ENCODE assay signal across 30 cellular contexts in the genomic region with DNA sequence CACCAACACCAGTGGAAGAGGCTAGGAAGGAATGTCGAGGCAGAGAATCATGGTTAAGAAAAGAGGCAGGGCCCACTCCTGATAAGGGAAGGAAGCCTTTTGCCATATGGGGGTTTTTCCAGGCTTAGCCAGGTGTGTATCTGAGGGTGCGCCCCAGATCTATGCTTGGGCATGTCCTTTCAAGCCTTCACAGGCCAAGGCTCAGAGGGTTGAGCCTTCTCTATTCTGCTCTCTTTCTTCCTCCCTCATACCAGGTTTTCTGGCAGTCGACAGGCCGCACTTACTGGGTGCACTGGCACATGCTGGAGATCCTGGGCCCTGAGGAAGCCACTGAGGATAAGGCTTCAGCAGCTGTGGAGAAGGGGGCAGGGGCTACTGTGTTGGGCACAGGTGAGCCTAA. TPM values are rescaled to one million over a fixed set of nuclear protein-coding genes. Genes with fewer than 3 reads are reported as not detected.
DNase-seq lines count a peak whose midpoint lies in the region; ATAC-seq and TF ChIP-seq lines count a peak whose summit lies in the region.
"Had no signal": no experiment of that assay in that cellular context is flagged by ENCODE, and none has a peak within 500 bp of the region (broad histone marks: within the 10 kb centered on the region; RNA-seq: fewer than 3 reads in every experiment).

No MANE protein-coding gene starts in this region.

- H3K14ac ChIP-seq in H9 (ENCODE audit: insufficient read depth, low read length): no peak overlapping the region

- POLR2A ChIA-PET in activated CD8-positive, alpha-beta T cell treated with anti-CD3 and anti-CD28 coated beads, Interleukin-2, amount 10 ng/mL, durations not matched to agents 7 days and 5 days (lab: Charles Lee): no interaction called here
- POLR2A ChIA-PET in activated CD8-positive, alpha-beta T cell treated with anti-CD3 and anti-CD28 coated beads for 36 hours (lab: Charles Lee): no interaction called here

- WGBS in H9 (ENCODE audit: extremely low coverage, insufficient read length, low lambda C conversion rate): no CpG with 5 or more reads among the region's 4 CpGs
- 97 to 98% methylated on average over 4 of the region's 4 CpGs for WGBS in sigmoid colon, 2 donors
- WGBS in smooth muscle cell (ENCODE audit: low lambda C conversion rate): 95% methylated on average over 4 of the region's 4 CpGs

- no peak overlapping the region for H3K18ac ChIP-seq in H9 (ENCODE audit: insufficient read length, low read depth, low read length)

- H3K36me3 Mint-ChIP-seq in activated CD8-positive, alpha-beta T cell treated with anti-CD3 and anti-CD28 coated beads, Interleukin-2, amount 10 ng/mL, durations not matched to agents 7 days and 5 days (ENCODE audit: low read depth): peaks cover 39% of the 10 kb centered on the region
- H3K36me3 Mint-ChIP-seq in activated CD8-positive, alpha-beta T cell treated with anti-CD3 and anti-CD28 coated beads for 36 hours (ENCODE audit: low read depth): peaks cover 22% of the 10 kb centered on the region
- H3K36me3 Mint-ChIP-seq in H9 (ENCODE audit: insufficient read depth in 1 of 3, low read depth in 3 of 3): peaks cover 4 to 22% (median 20%) of the 10 kb centered on the region in 3 experiments; a peak in 5 of 7 replicates
- peaks cover 19% of the 10 kb centered on the region for H3K36me3 Mint-ChIP-seq in chondrocyte (ENCODE audit: low read depth)

- H3K4me2 ChIP-seq in H9 (ENCODE audit: insufficient read depth, insufficient read length, low read length) (no peak overlapping the region), smooth muscle cell (no peak overlapping the region)
- H3K4me2 ChIP-seq: A549, GM23338 had no signal

- TF ChIP-seq CTCF in activated CD8-positive, alpha-beta T cell treated with anti-CD3 and anti-CD28 coated beads for 36 hours (IDR thresholded peaks at IDR 0.05): no peak
- TF ChIP-seq CTCF in H9 (conservative IDR thresholded peaks at IDR 0.05): no peak
- TF ChIP-seq CTCF in chondrocyte (IDR thresholded peaks at IDR 0.05): no peak
- TF ChIP-seq CTCF in sigmoid colon (IDR thresholded peaks at IDR 0.05): no peak
- TF ChIP-seq CTCF in smooth muscle cell (IDR thresholded peaks at IDR 0.05; ENCODE audit: borderline replicate concordance, insufficient read depth, poor library complexity, severe bottlenecking): no peak

- no peaks in the 10 kb centered on the region for H3K27me3 ChIP-seq in H9 (ENCODE audit: insufficient read depth, low read length)
- H3K27me3 ChIP-seq in sigmoid colon: no peaks in the 10 kb centered on the region
- no peaks in the 10 kb centered on the region for H3K27me3 ChIP-seq in smooth muscle cell (ENCODE audit: low read depth)
- no peaks in the 10 kb centered on the region for H3K27me3 ChIP-seq in SJCRH30
- H3K27me3 ChIP-seq: ovary, vagina had no signal

- intact Hi-C loops in activated CD8-positive, alpha-beta T cell treated with anti-CD3 and anti-CD28 coated beads for 36 hours (cut with micrococcal nuclease): no loop called here
- intact Hi-C loops in sigmoid colon (cut with DNase I): no loop called here

- no peaks in the 10 kb centered on the region for H3F3A ChIP-seq in smooth muscle cell (ENCODE audit: low read depth)

- no peaks in the 10 kb centered on the region for H3K79me1 ChIP-seq in H9 (ENCODE audit: insufficient read depth, low read depth, low read length, poor library complexity, severe bottlenecking)

- peak overlapping the region; percentile 53 for H3K27ac Mint-ChIP-seq in activated CD8-positive, alpha-beta T cell treated with anti-CD3 and anti-CD28 coated beads, Interleukin-2, amount 10 ng/mL, durations not matched to agents 7 days and 5 days
- H3K27ac Mint-ChIP-seq in activated CD8-positive, alpha-beta T cell treated with anti-CD3 and anti-CD28 coated beads for 36 hours: no peak overlapping the region
- H3K27ac Mint-ChIP-seq in H9 (peak overlapping the region in 2 of 3 experiments; percentile 39 to 43; a peak in 1 of 7 replicates), chondrocyte (ENCODE audit: unreplicated experiment) (no peak overlapping the region)
- H3K27ac Mint-ChIP-seq: dendritic cell treated with granulocyte-macrophage colony-stimulating factor and Interleukin-4, amounts not matched to agents 40 ng/mL and 50 ng/mL, for 4 days; GM23338 had no signal

- no peak overlapping the region for H2AK5ac ChIP-seq in H9 (ENCODE audit: insufficient read length, low read length)

- no peak overlapping the region for H2AFZ ChIP-seq in H9 (ENCODE audit: low read length)
- no peak overlapping the region for H2AFZ ChIP-seq in smooth muscle cell (ENCODE audit: low read depth)
- H2AFZ ChIP-seq: GM23338 had no signal

- H3K36me3 ChIP-seq in sigmoid colon (peaks cover 0 to 64% (median 20%) of the 10 kb centered on the region in 4 donors), smooth muscle cell (ENCODE audit: low read depth) (no peaks in the 10 kb centered on the region), SJCRH30 (peaks cover 11% of the 10 kb centered on the region)
- H3K36me3 ChIP-seq: ovary had no signal

- DNase-seq in activated CD8-positive, alpha-beta T cell treated with anti-CD3 and anti-CD28 coated beads, Interleukin-2, amount 10 ng/mL, durations not matched to agents 7 days and 5 days: no peak
- no peak for DNase-seq in activated CD8-positive, alpha-beta T cell treated with anti-CD3 and anti-CD28 coated beads for 36 hours
- no peak for DNase-seq in H9
- peak; percentile 48 for DNase-seq in chondrocyte (ENCODE audit: low spot score)
- DNase-seq in sigmoid colon: peak; percentile 30
- no peak for DNase-seq in NCI-H2171 (lab: John Stamatoyannopoulos, UW)
- no peak for DNase-seq in smooth muscle cell (lab: John Stamatoyannopoulos, UW; ENCODE audit: unreplicated experiment)
- DNase-seq in SJCRH30: no peak
- DNase-seq: activated CD4-positive, alpha-beta T cell treated with anti-CD3 and anti-CD28 coated beads, Interleukin-2, amount 50 U/mL, for 48 hours; activated CD8-positive, alpha-beta memory T cell treated with anti-CD3 and anti-CD28 coated beads, Interleukin-2, amount 50 U/mL, for 4 hours; CD4-positive, CD25-positive, alpha-beta regulatory T cell; hippocampal formation; Karpas-422; left colon; mucosa of descending colon; NCI-H1417 treated with DMSO at 0.1 percent for 48 hours; NCI-H2081 treated with DMSO at 0.1 percent for 48 hours; NCI-H748 treated with DMSO at 0.1 percent for 48 hours; SHP77 treated with DMSO at 0.1 percent for 48 hours; stimulated activated naive CD4-positive, alpha-beta T cell treated with Interleukin-2 at 50 U/mL for 16 hours; WERI-Rb-1 had no signal

- H2BK15ac ChIP-seq in H9 (ENCODE audit: low read depth, low read length): no peak overlapping the region

- H3K79me2 ChIP-seq in H9 (ENCODE audit: insufficient read depth, low read length) (no peaks in the 10 kb centered on the region), smooth muscle cell (ENCODE audit: low read depth) (no peaks in the 10 kb centered on the region)

- no peaks in the 10 kb centered on the region for H3K9me3 ChIP-seq in H9 (ENCODE audit: control insufficient read depth, low read depth, low read length)
- H3K9me3 ChIP-seq in sigmoid colon: no peaks in the 10 kb centered on the region
- no peaks in the 10 kb centered on the region for H3K9me3 ChIP-seq in smooth muscle cell (replicated peaks; ENCODE audit: low read depth)
- no peaks in the 10 kb centered on the region for H3K9me3 ChIP-seq in SJCRH30 (replicated peaks)
- H3K9me3 ChIP-seq: A549, mucosa of descending colon, ovary, thoracic aorta, vagina had no signal

- H2BK12ac ChIP-seq in H9 (ENCODE audit: insufficient read length, low read depth, low read length): no peak overlapping the region

- H4K20me1 ChIP-seq in H9 (ENCODE audit: control insufficient read depth, insufficient read depth, insufficient read length): no peaks in the 10 kb centered on the region
- no peaks in the 10 kb centered on the region for H4K20me1 ChIP-seq in smooth muscle cell (ENCODE audit: low read depth)

- no peaks in the 10 kb centered on the region for H3K9me3 Mint-ChIP-seq in activated CD8-positive, alpha-beta T cell treated with anti-CD3 and anti-CD28 coated beads, Interleukin-2, amount 10 ng/mL, durations not matched to agents 7 days and 5 days (ENCODE audit: insufficient read depth)
- no peaks in the 10 kb centered on the region for H3K9me3 Mint-ChIP-seq in activated CD8-positive, alpha-beta T cell treated with anti-CD3 and anti-CD28 coated beads for 36 hours
- H3K9me3 Mint-ChIP-seq in H9 (no peaks in the 10 kb centered on the region), chondrocyte (ENCODE audit: low read depth) (no peaks in the 10 kb centered on the region)
- H3K9me3 Mint-ChIP-seq: central memory CD8-positive, alpha-beta T cell; dendritic cell treated with granulocyte-macrophage colony-stimulating factor and Interleukin-4, amounts not matched to agents 40 ng/mL and 50 ng/mL, for 4 days; GM23338 had no signal

- H4K8ac ChIP-seq in H9 (replicated peaks; ENCODE audit: insufficient read length, low read depth, low read length): no peak overlapping the region

- H2BK120ac ChIP-seq in H9 (ENCODE audit: low read depth, low read length, poor library complexity, severe bottlenecking): no peak overlapping the region

- H2BK5ac ChIP-seq in H9 (ENCODE audit: insufficient read length, low read length): no peak overlapping the region

- TF ChIP-seq EP300 in sigmoid colon (IDR thresholded peaks at IDR 0.05): no peak

- H3K23me2 ChIP-seq in H9 (ENCODE audit: insufficient read length, low read depth, low read length, poor library complexity, severe bottlenecking): peaks cover 6% of the 10 kb centered on the region

- ATAC-seq in activated CD8-positive, alpha-beta T cell treated with anti-CD3 and anti-CD28 coated beads, Interleukin-2, amount 10 ng/mL, durations not matched to agents 7 days and 5 days: no peak
- no peak for ATAC-seq in activated CD8-positive, alpha-beta T cell treated with anti-CD3 and anti-CD28 coated beads for 36 hours
- ATAC-seq: A549, GM23338, HepG2, left colon, mucosa of descending colon, Panc1 had no signal

- no peak overlapping the region for H2BK20ac ChIP-seq in H9 (ENCODE audit: low read depth, low read length, poor library complexity, severe bottlenecking)

- no peak overlapping the region for H3T11ph ChIP-seq in H9 (ENCODE audit: low read length)

- H3K9ac ChIP-seq in H9 (ENCODE audit: extremely low read depth, insufficient read length, low read length) (no peak overlapping the region), smooth muscle cell (ENCODE audit: low read depth) (no peak overlapping the region)

- no peak overlapping the region for H3K56ac ChIP-seq in H9 (ENCODE audit: insufficient read length, low read depth, low read length)

- H3K4me1 Mint-ChIP-seq in activated CD8-positive, alpha-beta T cell treated with anti-CD3 and anti-CD28 coated beads, Interleukin-2, amount 10 ng/mL, durations not matched to agents 7 days and 5 days (ENCODE audit: low read depth): peaks cover 45% of the 10 kb centered on the region
- H3K4me1 Mint-ChIP-seq in activated CD8-positive, alpha-beta T cell treated with anti-CD3 and anti-CD28 coated beads for 36 hours (ENCODE audit: low read depth): peaks cover 44% of the 10 kb centered on the region
- peaks cover 10% of the 10 kb centered on the region in 2 experiments for H3K4me1 Mint-ChIP-seq in H9
- peaks cover 17% of the 10 kb centered on the region for H3K4me1 Mint-ChIP-seq in chondrocyte (ENCODE audit: low read depth)

- no peak overlapping the region for H4K5ac ChIP-seq in H9 (ENCODE audit: insufficient read length, low read depth, low read length)

- TF ChIP-seq POLR2A in sigmoid colon (IDR thresholded peaks at IDR 0.05): no peak

- H4K91ac ChIP-seq in H9 (ENCODE audit: insufficient read length, low read depth, low read length): no peak overlapping the region

- H3K4ac ChIP-seq in H9 (ENCODE audit: low read depth, low read length): no peak overlapping the region

- CTCF ChIA-PET in activated CD8-positive, alpha-beta T cell treated with anti-CD3 and anti-CD28 coated beads, Interleukin-2, amount 10 ng/mL, durations not matched to agents 7 days and 5 days (lab: Charles Lee): interaction anchor here (1.2 kb wide), 1 partner anchor 15 kb away, joined by 3 read pairs; no protein-coding TSS in a partner anchor
- CTCF ChIA-PET in activated CD8-positive, alpha-beta T cell treated with anti-CD3 and anti-CD28 coated beads for 36 hours (lab: Charles Lee): no interaction called here

- H3K4me3 Mint-ChIP-seq in activated CD8-positive, alpha-beta T cell treated with anti-CD3 and anti-CD28 coated beads, Interleukin-2, amount 10 ng/mL, durations not matched to agents 7 days and 5 days: no peak overlapping the region
- no peak overlapping the region for H3K4me3 Mint-ChIP-seq in activated CD8-positive, alpha-beta T cell treated with anti-CD3 and anti-CD28 coated beads for 36 hours
- H3K4me3 Mint-ChIP-seq in H9 (no peak overlapping the region), chondrocyte (ENCODE audit: unreplicated experiment) (no peak overlapping the region)
- H3K4me3 Mint-ChIP-seq: central memory CD8-positive, alpha-beta T cell; dendritic cell treated with granulocyte-macrophage colony-stimulating factor and Interleukin-4, amounts not matched to agents 40 ng/mL and 50 ng/mL, for 4 days; GM23338 had no signal

- no peak overlapping the region for H3K23ac ChIP-seq in H9 (ENCODE audit: insufficient read length, low read depth, low read length)

- H3K4me3 ChIP-seq in sigmoid colon (no peak overlapping the region), smooth muscle cell (no peak overlapping the region), SJCRH30 (no peak overlapping the region)
- H3K4me3 ChIP-seq: A549, GM23338, mucosa of descending colon, ovary, thoracic aorta, vagina had no signal

- H3K27me3 Mint-ChIP-seq in activated CD8-positive, alpha-beta T cell treated with anti-CD3 and anti-CD28 coated beads, Interleukin-2, amount 10 ng/mL, durations not matched to agents 7 days and 5 days (ENCODE audit: low read depth): no peaks in the 10 kb centered on the region
- H3K27me3 Mint-ChIP-seq in activated CD8-positive, alpha-beta T cell treated with anti-CD3 and anti-CD28 coated beads for 36 hours: no peaks in the 10 kb centered on the region
- H3K27me3 Mint-ChIP-seq in H9 (ENCODE audit: low read depth) (no peaks in the 10 kb centered on the region), chondrocyte (ENCODE audit: low read depth) (no peaks in the 10 kb centered on the region)
- H3K27me3 Mint-ChIP-seq: CD4-positive, CD25-positive, alpha-beta regulatory T cell; central memory CD8-positive, alpha-beta T cell; dendritic cell treated with granulocyte-macrophage colony-stimulating factor and Interleukin-4, amounts not matched to agents 40 ng/mL and 50 ng/mL, for 4 days had no signal

- H3K27ac ChIP-seq in H9 (ENCODE audit: insufficient read length, low read depth, low read length): no peak overlapping the region
- no peak overlapping the region for H3K27ac ChIP-seq in sigmoid colon
- H3K27ac ChIP-seq in smooth muscle cell (ENCODE audit: low read depth): no peak overlapping the region
- H3K27ac ChIP-seq in SJCRH30: no peak overlapping the region
- H3K27ac ChIP-seq: A549, ovary, thoracic aorta, vagina, WERI-Rb-1 had no signal

- H3K4me1 ChIP-seq in H9 (ENCODE audit: insufficient read depth, low read length) (no peaks in the 10 kb centered on the region), sigmoid colon (peaks cover 0 to 22% (median 9%) of the 10 kb centered on the region in 4 donors), smooth muscle cell (ENCODE audit: low read depth) (no peaks in the 10 kb centered on the region), SJCRH30 (no peaks in the 10 kb centered on the region)

RNA-seq across cellular contexts. Expression of a gene that starts 4.7 kb away (rescaled TPM):
- total RNA-seq in activated CD8-positive, alpha-beta T cell treated with anti-CD3 and anti-CD28 coated beads, Interleukin-2, amount 10 ng/mL, durations not matched to agents 7 days and 5 days: 10 to 100 TPM; 50.0 to 51.2 TPM
- 10 to 100 TPM; 38.8 to 43.1 TPM for total RNA-seq in activated CD8-positive, alpha-beta T cell treated with anti-CD3 and anti-CD28 coated beads for 36 hours
- total RNA-seq in H9 (2021) (15.2 and 15.5 TPM in 2 replicates), chondrocyte (17.5 to 36.6 TPM (median 19.8 TPM) in 3 replicates), sigmoid colon (10 to 100 TPM; 21.7 to 49.6 (median 31.9) TPM), smooth muscle cell (18.8 and 22.3 TPM in 2 replicates)
- polyA plus RNA-seq in sigmoid colon (10 to 100 TPM in 2 of 3 donors, 1 to 10 TPM in 1; 5.1 to 32.9 (median 12.6) TPM), smooth muscle cell (13.9 and 37.1 TPM in 2 replicates)
- 14.1 and 14.5 TPM in 2 replicates for total RNA-seq in SJCRH30 (2014; rRNA removed; shearing (Covaris generic))

RNA-seq across cellular contexts. Expression of a gene that starts 15.6 kb away (rescaled TPM):
- 10 to 100 TPM; 41.4 to 43.8 TPM for total RNA-seq in activated CD8-positive, alpha-beta T cell treated with anti-CD3 and anti-CD28 coated beads, Interleukin-2, amount 10 ng/mL, durations not matched to agents 7 days and 5 days
- total RNA-seq in activated CD8-positive, alpha-beta T cell treated with anti-CD3 and anti-CD28 coated beads for 36 hours: 10 to 100 TPM; 34.5 to 35.4 TPM
- total RNA-seq in H9 (2021): 57.5 and 59.7 TPM in 2 replicates
- total RNA-seq in chondrocyte: 42.2 to 43.9 TPM (median 42.7 TPM) in 3 replicates
- total RNA-seq in sigmoid colon: 10 to 100 TPM; 64.2 to 96.9 (median 89.1) TPM
- 10 to 100 TPM; 12.6 to 31.2 (median 13.9) TPM for polyA plus RNA-seq in sigmoid colon
- 20.6 and 22.9 TPM in 2 replicates for total RNA-seq in smooth muscle cell
- polyA plus RNA-seq in smooth muscle cell: 6.8 and 9.3 TPM in 2 replicates
- total RNA-seq in SJCRH30 (2014; rRNA removed; shearing (Covaris generic)): 23.5 and 25.8 TPM in 2 replicates

RNA-seq across cellular contexts. Expression of a gene that starts 42.6 kb away (rescaled TPM):
- 10 to 100 TPM; 42.5 to 47.2 TPM for total RNA-seq in activated CD8-positive, alpha-beta T cell treated with anti-CD3 and anti-CD28 coated beads, Interleukin-2, amount 10 ng/mL, durations not matched to agents 7 days and 5 days
- total RNA-seq in activated CD8-positive, alpha-beta T cell treated with anti-CD3 and anti-CD28 coated beads for 36 hours: 10 to 100 TPM; 86.2 to 86.5 TPM
- total RNA-seq in H9 (2021): 47.0 and 56.2 TPM in 2 replicates
- 22.8 to 34.1 TPM (median 24.5 TPM) in 3 replicates for total RNA-seq in chondrocyte
- total RNA-seq in sigmoid colon: 10 to 100 TPM; 32.1 to 96.0 (median 90.3) TPM
- polyA plus RNA-seq in sigmoid colon: 100 to 1,000 TPM; 155 to 188 (median 163) TPM
- 18.4 and 33.8 TPM in 2 replicates for total RNA-seq in smooth muscle cell
- polyA plus RNA-seq in smooth muscle cell: 82.1 and 82.4 TPM in 2 replicates
- 23.8 and 31.4 TPM in 2 replicates for total RNA-seq in SJCRH30 (2014; rRNA removed; shearing (Covaris generic))

RNA-seq across cellular contexts. Expression of a gene that starts 56.6 kb away (rescaled TPM):
- not detected for total RNA-seq in activated CD8-positive, alpha-beta T cell treated with anti-CD3 and anti-CD28 coated beads, Interleukin-2, amount 10 ng/mL, durations not matched to agents 7 days and 5 days
- under 1 TPM; 0.09 to 0.11 TPM for total RNA-seq in activated CD8-positive, alpha-beta T cell treated with anti-CD3 and anti-CD28 coated beads for 36 hours
- total RNA-seq in H9 (2021) (1.3 and 1.6 TPM in 2 replicates), chondrocyte (0.07 TPM in 1 of 3 replicates, not detected in the others), sigmoid colon (under 1 TPM in 3 of 4 donors, not detected in 1; under 0.01 to 0.55 (median 0.27) TPM), smooth muscle cell (not detected in 2 replicates)
- polyA plus RNA-seq in sigmoid colon (under 1 TPM; under 0.01 to 0.41 (median 0.23) TPM), smooth muscle cell (0.17 TPM in 1 of 2 replicates, not detected in the other)
- total RNA-seq in SJCRH30 (2014; rRNA removed; shearing (Covaris generic)): not detected in 2 replicates
- total RNA-seq: thoracic aorta, vagina had no signal
- polyA plus RNA-seq: CD4-positive, CD25-positive, alpha-beta regulatory T cell had no signal

Comparison
In these comparisons a context has a peak if more than half of its experiments do, and no peak if none do; other contexts are left out.
1. H3K27ac Mint-ChIP-seq: peak in activated CD8-positive, alpha-beta T cell treated with anti-CD3 and anti-CD28 coated beads, Interleukin-2, amount 10 ng/mL, durations not matched to agents 7 days and 5 days (single experiment) and H9 (2 of 3); none in activated CD8-positive, alpha-beta T cell treated with anti-CD3 and anti-CD28 coated beads for 36 hours (single experiment) and chondrocyte (single experiment).
2. DNase-seq: peak in chondrocyte (single experiment) and sigmoid colon (single experiment); none in activated CD8-positive, alpha-beta T cell treated with anti-CD3 and anti-CD28 coated beads, Interleukin-2, amount 10 ng/mL, durations not matched to agents 7 days and 5 days (single experiment), activated CD8-positive, alpha-beta T cell treated with anti-CD3 and anti-CD28 coated beads for 36 hours (single experiment), H9 (single experiment), NCI-H2171 (single experiment), smooth muscle cell (single experiment) and SJCRH30 (0 of 2).